ENCODE assay signal across 8 cellular contexts in genomic region chr6:127539292-127539691, GRCh38. TPM values are rescaled to one million over a fixed set of nuclear protein-coding genes. Genes with fewer than 3 reads are reported as not detected.
DNase-seq lines count a peak whose midpoint lies in the region; ATAC-seq and TF ChIP-seq lines count a peak whose summit lies in the region.

No MANE protein-coding gene starts in this region.

- no peak for DNase-seq in CD14-positive monocyte (ENCODE audit: low spot score)
- DNase-seq in NCI-H2196 (lab: John Stamatoyannopoulos, UW; ENCODE audit: unreplicated experiment) = peak; percentile 26
- DNase-seq in chondrocyte (ENCODE audit: low spot score) = no peak
- DNase-seq in sigmoid colon = no peak
- no peak for DNase-seq in stimulated activated effector memory CD8-positive, alpha-beta T cell treated with anti-CD3 and anti-CD28 coated beads, Interleukin-12 subunit alpha, Interleukin-12 subunit beta, amount 100 ng/mL, for 72 hours (ENCODE audit: low spot score in 2 of 2)
- DNase-seq in KBM-7 = no peak

- no peaks in the 10 kb centered on the region for H3K9me3 Mint-ChIP-seq in CD14-positive monocyte
- no peaks in the 10 kb centered on the region for H3K9me3 Mint-ChIP-seq in chondrocyte (ENCODE audit: low read depth)
- no peaks in the 10 kb centered on the region for H3K9me3 Mint-ChIP-seq in stimulated activated effector memory CD8-positive, alpha-beta T cell treated with anti-CD3 and anti-CD28 coated beads, Interleukin-12 subunit alpha, Interleukin-12 subunit beta, amount 100 ng/mL, for 72 hours

- in situ Hi-C loops in KBM-7 (cut with MboI; ENCODE audit: low pct_unique_long_range_greater_than_20kb, low sequenced_read_pairs) = no loop called here

- TF ChIP-seq POLR2A in sigmoid colon (IDR thresholded peaks at IDR 0.05) = no peak

- peak; percentile 57 for TF ChIP-seq CTCF in CD14-positive monocyte (IDR thresholded peaks at IDR 0.05)
- peak; percentile 85 for TF ChIP-seq CTCF in chondrocyte (IDR thresholded peaks at IDR 0.05)
- peak in 3 of 4 experiments; percentile 19 to 46 (median 31) for TF ChIP-seq CTCF in sigmoid colon (IDR thresholded peaks at IDR 0.05)

- H3K27me3 Mint-ChIP-seq in CD14-positive monocyte (ENCODE audit: low read depth in 3 of 3) (peaks cover 6 to 10% (median 7%) of the 10 kb centered on the region in 3 donors), chondrocyte (ENCODE audit: low read depth) (peaks cover 27% of the 10 kb centered on the region)

- H3K36me3 ChIP-seq in sigmoid colon = no peaks in the 10 kb centered on the region

- WGBS in sigmoid colon, 2 donors = 35 to 47% methylated on average over 2 of the region's 2 CpGs

- no peak overlapping the region for H3K27ac Mint-ChIP-seq in CD14-positive monocyte
- no peak overlapping the region for H3K27ac Mint-ChIP-seq in chondrocyte (ENCODE audit: unreplicated experiment)
- H3K27ac Mint-ChIP-seq in stimulated activated effector memory CD8-positive, alpha-beta T cell treated with anti-CD3 and anti-CD28 coated beads, Interleukin-12 subunit alpha, Interleukin-12 subunit beta, amount 100 ng/mL, for 72 hours = no peak overlapping the region

- H3K4me3 Mint-ChIP-seq in CD14-positive monocyte (no peak overlapping the region), chondrocyte (ENCODE audit: unreplicated experiment) (no peak overlapping the region)
- no peak overlapping the region for H3K4me3 Mint-ChIP-seq in stimulated activated effector memory CD8-positive, alpha-beta T cell treated with anti-CD3 and anti-CD28 coated beads, Interleukin-12 subunit alpha, Interleukin-12 subunit beta, amount 100 ng/mL, for 72 hours

- no peaks in the 10 kb centered on the region for H3K27me3 ChIP-seq in sigmoid colon

- intact Hi-C loops in CD14-positive monocyte (cut with micrococcal nuclease) = loop anchor here (5.0 to 10.0 kb wide), 2 partner anchors 74 to 237 kb away; no protein-coding TSS in a partner anchor
- intact Hi-C loops in sigmoid colon (cut with DNase I) = loop anchor here (1.0 kb wide), 1 partner anchor 236 kb away; no protein-coding TSS in a partner anchor

- no peaks in the 10 kb centered on the region for H3K9me3 ChIP-seq in sigmoid colon

- no peak overlapping the region for H3K4me3 ChIP-seq in sigmoid colon

- TF ChIP-seq EP300 in sigmoid colon (IDR thresholded peaks at IDR 0.05) = no peak

- no peaks in the 10 kb centered on the region for H3K4me1 ChIP-seq in sigmoid colon

- H3K36me3 Mint-ChIP-seq in CD14-positive monocyte = no peaks in the 10 kb centered on the region
- no peaks in the 10 kb centered on the region for H3K36me3 Mint-ChIP-seq in chondrocyte (ENCODE audit: low read depth)
- no peaks in the 10 kb centered on the region for H3K36me3 Mint-ChIP-seq in stimulated activated effector memory CD8-positive, alpha-beta T cell treated with anti-CD3 and anti-CD28 coated beads, Interleukin-12 subunit alpha, Interleukin-12 subunit beta, amount 100 ng/mL, for 72 hours

- peak; percentile 59 for ATAC-seq in GM19455 (IDR thresholded peaks at IDR 0.05; ENCODE audit: unreplicated experiment)
- no peak for ATAC-seq in GM19467 (IDR thresholded peaks at IDR 0.05; ENCODE audit: unreplicated experiment)
- ATAC-seq in stimulated activated effector memory CD8-positive, alpha-beta T cell treated with anti-CD3 and anti-CD28 coated beads, Interleukin-12 subunit alpha, Interleukin-12 subunit beta, amount 100 ng/mL, for 72 hours = no peak

- no peak overlapping the region for H3K27ac ChIP-seq in sigmoid colon

- H3K4me1 Mint-ChIP-seq in CD14-positive monocyte (peaks cover 9% of the 10 kb centered on the region), chondrocyte (ENCODE audit: low read depth) (no peaks in the 10 kb centered on the region)
- no peaks in the 10 kb centered on the region for H3K4me1 Mint-ChIP-seq in stimulated activated effector memory CD8-positive, alpha-beta T cell treated with anti-CD3 and anti-CD28 coated beads, Interleukin-12 subunit alpha, Interleukin-12 subunit beta, amount 100 ng/mL, for 72 hours

RNA-seq across cellular contexts. Expression of gene C6orf58, which starts 37.7 kb away (rescaled TPM):
- polyA plus RNA-seq in CD14-positive monocyte (not detected), sigmoid colon (not detected)
- total RNA-seq in chondrocyte (not detected in 3 replicates), sigmoid colon (not detected)

Comparison
In these comparisons a context has a peak if more than half of its experiments do, and no peak if none do; other contexts are left out.
1. CTCF ChIP-seq: peak in every context shown above with its lines; median percentile 85 in chondrocyte; 57 in CD14-positive monocyte; 31 in sigmoid colon.